22 cellular contexts compared by ENCODE assay signal in genomic region chr5:81349161-81349560, GRCh38. TPM values are rescaled to one million over a fixed set of nuclear protein-coding genes. Genes with fewer than 3 reads are reported as not detected.
"Had no signal": no experiment of that assay in that cellular context is flagged by ENCODE, and none has a peak within 500 bp of the region (broad histone marks: within the 10 kb centered on the region; RNA-seq: fewer than 3 reads in every experiment).

No MANE protein-coding gene starts in this region.

- H3K4me1 ChIP-seq: SJSA1 had no signal

- H3K27ac ChIP-seq: HL-60, SJSA1, SK-N-MC had no signal

- DNase-seq: KBM-7, MG63, NCI-H1092, NCI-H1105 treated with DMSO at 0.1 percent for 48 hours, NCI-H1417 treated with DMSO at 0.1 percent for 48 hours, NCI-H146, NCI-H1694 treated with DMSO at 0.1 percent for 48 hours, NCI-H1930, NCI-H2081, NCI-H2107, NCI-H2227 treated with DMSO at 0.1 percent for 48 hours, NCI-H524 treated with DMSO at 0.1 percent for 48 hours, NCI-H69, NCI-H774, Right ventricle myocardium superior, RPMI8226, SIG-M5 had no signal

- H3K9me3 ChIP-seq: MG63, SJSA1 had no signal

- H3K27me3 ChIP-seq: MG63 had no signal

- H3K4me3 ChIP-seq: MG63, SJSA1, SK-N-MC had no signal

- H3K36me3 ChIP-seq: MG63, SJSA1 had no signal

RNA-seq across cellular contexts. Expression of gene ACOT12, which starts 44.8 kb away (rescaled TPM):
- total RNA-seq: LHCN-M2, NCI-H460, Right ventricle myocardium superior, SJSA1 had no signal
